Comparison of ENCODE assay signal across 23 cellular contexts in the genomic region with DNA sequence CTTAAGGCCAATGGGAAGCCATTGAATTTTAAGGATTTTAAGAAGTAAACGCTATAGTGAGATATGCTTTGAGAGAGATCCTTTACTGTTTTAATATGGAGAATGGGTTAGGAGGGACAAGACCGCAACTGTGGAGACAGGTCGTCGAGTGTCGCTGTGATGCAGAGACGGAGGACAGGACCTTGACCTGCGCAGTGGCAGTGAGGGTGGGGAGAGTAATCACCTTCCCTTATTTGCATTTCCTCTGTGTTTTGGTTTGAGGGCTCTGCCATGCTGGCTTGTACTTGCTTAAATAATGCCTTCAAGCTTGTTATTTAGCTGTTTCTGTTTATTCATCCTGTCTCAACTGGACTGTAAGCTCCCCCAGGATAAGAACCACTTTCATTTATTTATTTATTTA.
DNase-seq lines count a peak whose midpoint lies in the region; ATAC-seq, FAIRE-seq and TF ChIP-seq lines count a peak whose summit lies in the region.
"Had no signal": no experiment of that assay in that cellular context is flagged by ENCODE, and none has a peak within 500 bp of the region (broad histone marks: within the 10 kb centered on the region; RNA-seq: fewer than 3 reads in every experiment).

No MANE protein-coding gene starts in this region.

- H3K9me1 ChIP-seq in K562 (ENCODE audit: control insufficient read depth, insufficient read depth, low read length): no peaks in the 10 kb centered on the region

- no peak overlapping the region for H3K14ac ChIP-seq in mesenchymal stem cell (ENCODE audit: low read length in 2 of 2)

- no peak overlapping the region for H3K18ac ChIP-seq in mesenchymal stem cell (ENCODE audit: low read depth in 1 of 2, low read length in 2 of 2)

- no peak for ATAC-seq in GM23338
- peak; percentile 45; the same call in 1 of the 3 replicates for ATAC-seq in K562
- no peak for ATAC-seq in left cardiac atrium
- ATAC-seq: CD8-positive, alpha-beta T cell had no signal

- H4K8ac ChIP-seq in mesenchymal stem cell (ENCODE audit: low read length): no peak overlapping the region

- peak overlapping the region in 2 of 11 experiments; percentile 50 to 58; a peak in 3 of 22 replicates for H3K9ac ChIP-seq in BLaER1 treated with 17β-estradiol and CSF1 and Interleukin-3, amounts not matched to agents 10 nM and 100 nM
- no peak overlapping the region for H3K9ac ChIP-seq in K562 (ENCODE audit: insufficient read depth in 1 of 2, low read depth in 2 of 2, low read length in 2 of 2)
- no peak overlapping the region for H3K9ac ChIP-seq in mesenchymal stem cell (ENCODE audit: low read length)

- TF ChIP-seq CTCF in GM23338 (conservative IDR thresholded peaks at IDR 0.05; ENCODE audit: low read depth in 2 of 2) (no peak), K562 (IDR thresholded peaks at IDR 0.05 in 2 of 3, conservative IDR thresholded peaks at IDR 0.05 in 1 of 3; ENCODE audit: insufficient read depth in 2 of 3, low read depth in 1 of 3, low read length in 3 of 3) (no peak)

- H2AK5ac ChIP-seq in mesenchymal stem cell (ENCODE audit: low read length, severe bottlenecking): no peak overlapping the region

- H2AFZ ChIP-seq in GM23338 (peak overlapping the region; percentile 28), K562 (ENCODE audit: low read depth, low read length) (no peak overlapping the region), mesenchymal stem cell (ENCODE audit: low read depth, low read length) (no peak overlapping the region)

- H3K9me3 Mint-ChIP-seq in GM23338: peaks cover 3% of the 10 kb centered on the region; the same call in 1 of the 3 replicates
- H3K9me3 Mint-ChIP-seq: CD8-positive, alpha-beta T cell had no signal

- 1% methylated on average over 7 of the region's 7 CpGs for WGBS in K562 (ENCODE audit: insufficient coverage, low coverage, missing lambda C conversion rate)
- 91% methylated on average over 7 of the region's 7 CpGs for WGBS in mesenchymal stem cell

- H3K23ac ChIP-seq in mesenchymal stem cell (ENCODE audit: low read length in 2 of 2): no peak overlapping the region

- peak overlapping the region; percentile 48 to 93 (median 86) for H3K4me2 ChIP-seq in BLaER1 treated with 17β-estradiol and CSF1 and Interleukin-3, amounts not matched to agents 10 nM and 100 nM
- H3K4me2 ChIP-seq in GM23338 (no peak overlapping the region), K562 (ENCODE audit: insufficient read depth, low read length) (no peak overlapping the region), mesenchymal stem cell (ENCODE audit: low read length, poor library complexity, severe bottlenecking) (no peak overlapping the region)

- CTCF ChIA-PET in K562 (lab: Yijun Ruan, JAX; ENCODE audit: low intra/inter-chr PET ratio): no interaction called here

- no peaks in the 10 kb centered on the region for H3K79me1 ChIP-seq in mesenchymal stem cell (replicated peaks; ENCODE audit: low read length, poor library complexity, severe bottlenecking)

- no peak overlapping the region for H2BK15ac ChIP-seq in mesenchymal stem cell (ENCODE audit: low read depth, poor library complexity, severe bottlenecking)

- no peak overlapping the region for H2BK120ac ChIP-seq in mesenchymal stem cell (ENCODE audit: low read depth, low read length)

- H3K9me2 ChIP-seq in GM23338 (ENCODE audit: insufficient read depth): 0 out of 2 replicates have a peak, but pooled peaks cover 7% of the 10 kb centered on the region

- H3K4me1 Mint-ChIP-seq in GM23338: no peaks in the 10 kb centered on the region

- BruUV-seq in K562 (replicated peaks; lab: Mats Ljungman, UMichigan): no TSS peak

- no peaks in the 10 kb centered on the region for H3K36me3 Mint-ChIP-seq in GM23338 (ENCODE audit: low read depth)
- H3K36me3 Mint-ChIP-seq: CD8-positive, alpha-beta T cell had no signal

- no peaks in the 10 kb centered on the region for H3K27me3 ChIP-seq in BLaER1 treated with 17β-estradiol and CSF1 and Interleukin-3, amounts not matched to agents 10 nM and 100 nM
- H3K27me3 ChIP-seq in GM23338 (ENCODE audit: insufficient read depth) (no peaks in the 10 kb centered on the region), K562 (ENCODE audit: control insufficient read depth in 2 of 2, insufficient read depth in 2 of 2, low read length in 2 of 2) (peaks cover 11 to 39% of the 10 kb centered on the region in 2 experiments; a peak in 3 of 5 replicates), mesenchymal stem cell (ENCODE audit: control insufficient read depth in 1 of 2, insufficient read depth in 1 of 2, low read length in 2 of 2) (no peaks in the 10 kb centered on the region)

- intact Hi-C loops in K562 (cut with micrococcal nuclease): no loop called here
- intact Hi-C loops in left cardiac atrium (cut with DNase I): no loop called here

- no peak for TF ChIP-seq RAD21 in K562 (CRISPR knock-in tag; conservative IDR thresholded peaks at IDR 0.05 in 1 of 2, IDR thresholded peaks at IDR 0.05 in 1 of 2)

- H3K9me3 ChIP-seq in BLaER1 treated with 17β-estradiol and CSF1 and Interleukin-3, amounts not matched to agents 10 nM and 100 nM (replicated peaks in 1 of 11): peaks cover 15 to 29% (median 25%) of the 10 kb centered on the region in 11 experiments
- H3K9me3 ChIP-seq in K562 (replicated peaks; ENCODE audit: control insufficient read depth, insufficient read depth, low read depth, low read length) (no peaks in the 10 kb centered on the region), mesenchymal stem cell (ENCODE audit: control insufficient read depth, low read length) (no peaks in the 10 kb centered on the region)
- H3K9me3 ChIP-seq: Caco-2 had no signal

- in situ Hi-C loops in K562 (cut with MboI): no loop called here

- POLR2A ChIA-PET in K562 (lab: Yijun Ruan, JAX): interaction anchor here (1.2 kb wide), 1 partner anchor 20 kb away, joined by 4 read pairs; no protein-coding TSS in a partner anchor

- TF ChIP-seq POLR2A in K562 (conservative IDR thresholded peaks at IDR 0.05): no peak

- H3K79me2 ChIP-seq in GM23338 (replicated peaks; ENCODE audit: insufficient read depth): no peaks in the 10 kb centered on the region
- H3K79me2 ChIP-seq in K562 (ENCODE audit: control insufficient read depth, insufficient read depth, low read length): no peaks in the 10 kb centered on the region

- DNase-seq in GM23338 (ENCODE audit: low spot score) (no peak), NCI-H526 (lab: John Stamatoyannopoulos, UW) (peak; percentile 67 to 69), K562 (ENCODE audit: extremely low read depth in 1 of 4, low spot score in 3 of 4) (no peak), NCI-H1694 (lab: John Stamatoyannopoulos, UW) (no peak), left cardiac atrium (no peak), mesenchymal stem cell (no peak), NCI-H510A (lab: John Stamatoyannopoulos, UW) (no peak)
- DNase-seq: 8988T; ACHN; Caco-2; Calu3; CD4-positive, alpha-beta T cell; CD8-positive, alpha-beta T cell; DMS79 treated with DMSO at 0.1 percent for 48 hours; GF-D8 had no signal

- FAIRE-seq in K562 (lab: Jason Lieb, UNC): no peak
- FAIRE-seq: A204.1, D721Med, G401.6, GM12891, GM18507, GM19239 had no signal

- H2BK12ac ChIP-seq in mesenchymal stem cell (ENCODE audit: low read length in 2 of 2): no peak overlapping the region

- TF ChIP-seq EP300 in K562 (IDR thresholded peaks at IDR 0.05; ENCODE audit: low read length): no peak

- no peaks in the 10 kb centered on the region for H4K20me1 ChIP-seq in BLaER1 treated with 17β-estradiol and CSF1 and Interleukin-3, amounts not matched to agents 10 nM and 100 nM
- no peaks in the 10 kb centered on the region for H4K20me1 ChIP-seq in GM23338 (replicated peaks; ENCODE audit: insufficient read depth)
- H4K20me1 ChIP-seq in K562 (replicated peaks; ENCODE audit: control insufficient read depth, insufficient read depth, low read length): no peaks in the 10 kb centered on the region

- H3K36me3 ChIP-seq in BLaER1 treated with 17β-estradiol and CSF1 and Interleukin-3, amounts not matched to agents 10 nM and 100 nM: peaks cover 0 to 6% (median 0%) of the 10 kb centered on the region in 11 experiments; a peak in 3 of 22 replicates
- H3K36me3 ChIP-seq in GM23338 (ENCODE audit: insufficient read depth) (no peaks in the 10 kb centered on the region), K562 (ENCODE audit: control insufficient read depth, insufficient read depth, low read length) (no peaks in the 10 kb centered on the region), mesenchymal stem cell (ENCODE audit: control insufficient read depth in 1 of 2, insufficient read depth in 2 of 2, low read depth in 1 of 2, low read length in 2 of 2) (no peaks in the 10 kb centered on the region)

- H3K4me1 ChIP-seq in BLaER1 treated with 17β-estradiol and CSF1 and Interleukin-3, amounts not matched to agents 10 nM and 100 nM: peaks cover 63 to 78% (median 69%) of the 10 kb centered on the region in 10 experiments
- no peaks in the 10 kb centered on the region for H3K4me1 ChIP-seq in GM23338 (ENCODE audit: insufficient read depth)
- H3K4me1 ChIP-seq in K562 (replicated peaks in 1 of 2; ENCODE audit: control insufficient read depth in 2 of 2, insufficient read depth in 2 of 2, low read length in 2 of 2): no peaks in the 10 kb centered on the region
- H3K4me1 ChIP-seq in mesenchymal stem cell (ENCODE audit: control insufficient read depth, insufficient read depth, low read depth, low read length): no peaks in the 10 kb centered on the region
- H3K4me1 ChIP-seq: Caco-2 had no signal

- no peak overlapping the region for H3K4me3 Mint-ChIP-seq in GM23338
- H3K4me3 Mint-ChIP-seq: CD4-positive, alpha-beta T cell; CD8-positive, alpha-beta T cell had no signal

- H2BK5ac ChIP-seq in mesenchymal stem cell (ENCODE audit: low read depth, low read length, poor library complexity, severe bottlenecking): no peak overlapping the region

- no peak overlapping the region for H3K27ac Mint-ChIP-seq in GM23338
- H3K27ac Mint-ChIP-seq: CD4-positive, alpha-beta T cell; CD8-positive, alpha-beta T cell had no signal

- peak overlapping the region in 2 of 10 experiments; percentile 12 to 26; a peak in 2 of 20 replicates for H3K4me3 ChIP-seq in BLaER1 treated with 17β-estradiol and CSF1 and Interleukin-3, amounts not matched to agents 10 nM and 100 nM
- H3K4me3 ChIP-seq in GM23338: no peak overlapping the region
- no peak overlapping the region for H3K4me3 ChIP-seq in K562
- H3K4me3 ChIP-seq in mesenchymal stem cell (ENCODE audit: insufficient read depth in 1 of 2, low read depth in 1 of 2, low read length in 2 of 2): no peak overlapping the region

- H3K27ac ChIP-seq in BLaER1 treated with 17β-estradiol and CSF1 and Interleukin-3, amounts not matched to agents 10 nM and 100 nM: peak overlapping the region in 6 of 11 experiments; percentile 7 to 69 (median 60); a peak in 8 of 22 replicates
- no peak overlapping the region for H3K27ac ChIP-seq in GM23338 (ENCODE audit: low read depth)
- no peak overlapping the region for H3K27ac ChIP-seq in K562 (ENCODE audit: extremely low read depth, low read depth, low read length)
- no peak overlapping the region for H3K27ac ChIP-seq in mesenchymal stem cell (ENCODE audit: low read length, poor library complexity, severe bottlenecking)
- H3K27ac ChIP-seq: C4-2B had no signal

- no peak overlapping the region for H4K91ac ChIP-seq in mesenchymal stem cell (ENCODE audit: low read length)

- no peaks in the 10 kb centered on the region for H3K27me3 Mint-ChIP-seq in GM23338 (ENCODE audit: insufficient read depth, low read depth, poor library complexity)
- H3K27me3 Mint-ChIP-seq: CD4-positive, alpha-beta T cell had no signal

- H3K4ac ChIP-seq in mesenchymal stem cell (ENCODE audit: low read depth in 1 of 2, low read length in 2 of 2): no peak overlapping the region

- no peaks in the 10 kb centered on the region for H3F3A ChIP-seq in GM23338 (replicated peaks; ENCODE audit: low read depth)

Comparison
In these comparisons a context has a peak if more than half of its experiments do, and no peak if none do; other contexts are left out.
1. H3K27ac ChIP-seq: peak in BLaER1 treated with 17β-estradiol and CSF1 and Interleukin-3, amounts not matched to agents 10 nM and 100 nM (6 of 11); none in GM23338 (single experiment), K562 (single experiment) and mesenchymal stem cell (single experiment).
2. H3K4me2 ChIP-seq: peak in BLaER1 treated with 17β-estradiol and CSF1 and Interleukin-3, amounts not matched to agents 10 nM and 100 nM (11 of 11); none in GM23338 (single experiment), K562 (single experiment) and mesenchymal stem cell (single experiment).
3. DNase-seq: peak in NCI-H526 (2 of 2); none in GM23338 (single experiment), K562 (0 of 4), NCI-H1694 (single experiment), left cardiac atrium (single experiment), mesenchymal stem cell (single experiment) and NCI-H510A (single experiment).